28 cellular contexts compared by ENCODE assay signal in genomic region chr7:78367280-78367773, GRCh38.
"Had no signal": no experiment of that assay in that cellular context is flagged by ENCODE, and none has a peak within 500 bp of the region (broad histone marks: within the 10 kb centered on the region; RNA-seq: fewer than 3 reads in every experiment).

No MANE protein-coding gene starts in this region.

- H3K9me3 ChIP-seq: ovary, psoas muscle, suprapubic skin, testis, tibial artery, transverse colon, upper lobe of right lung, uterus had no signal

- H2AFZ ChIP-seq: neural progenitor cell, parathyroid adenoma had no signal

- H3K4me3 ChIP-seq: neural progenitor cell, ovary, psoas muscle, skin epidermis, smooth muscle cell, spleen, suprapubic skin, testis, tibial artery, transverse colon, upper lobe of right lung, uterus had no signal

- DNase-seq: natural killer cell; occipital lobe; ovary; posterior cingulate gyrus; psoas muscle; right cardiac atrium; spleen; stimulated activated CD4-positive, alpha-beta T cell treated with anti-CD3 and anti-CD28 coated beads, Interleukin-12 subunit alpha, Interleukin-12 subunit beta, amount 100 ng/mL, for 4 hours; stimulated activated CD4-positive, alpha-beta T cell treated with anti-CD3 and anti-CD28 coated beads, Interleukin-1b, Interleukin-23, amount 100 ng/mL, for 48 hours; stimulated activated CD4-positive, alpha-beta T cell treated with anti-CD3 and anti-CD28 coated beads, Interleukin-4, amount 100 ng/mL, for 1 hour; stimulated activated CD4-positive, alpha-beta T cell treated with anti-CD3 and anti-CD28 coated beads, Interleukin-4, amount 100 ng/mL, for 4 hours; stimulated activated CD8-positive, alpha-beta memory T cell treated with anti-CD3 and anti-CD28 coated beads, Interleukin-4, amount 100 ng/mL, for 48 hours; stimulated activated naive CD4-positive, alpha-beta T cell; stimulated activated naive CD8-positive, alpha-beta T cell treated with anti-CD3 and anti-CD28 coated beads, Interleukin-15, amount 100 ng/mL, for 72 hours; stimulated activated naive CD8-positive, alpha-beta T cell treated with anti-CD3 and anti-CD28 coated beads, Interleukin-15, Interleukin-2, amounts not matched to agents 100 U/mL and 50 U/mL, for 24 hours; substantia nigra; testis; tibial artery; transverse colon; upper lobe of right lung; uterus had no signal

- H3K4me1 ChIP-seq: neural progenitor cell, parathyroid adenoma, psoas muscle, spleen, suprapubic skin, testis, tibial artery, transverse colon, upper lobe of right lung, uterus had no signal

- H3K79me2 ChIP-seq: parathyroid adenoma had no signal

- H3K9ac ChIP-seq: neural progenitor cell, parathyroid adenoma had no signal

- H3K4me2 ChIP-seq: neural progenitor cell, smooth muscle cell had no signal

- H3K36me3 ChIP-seq: neural progenitor cell, ovary, spleen, suprapubic skin, tibial artery, transverse colon, upper lobe of right lung, uterus had no signal

- H3K27ac ChIP-seq: neural progenitor cell, ovary, parathyroid adenoma, psoas muscle, skin epidermis, spleen, suprapubic skin, testis, tibial artery, transverse colon, upper lobe of right lung, uterus had no signal

- H3K27me3 ChIP-seq: neural progenitor cell, ovary, spleen, suprapubic skin, testis, tibial artery, transverse colon, upper lobe of right lung, uterus had no signal

- ATAC-seq: natural killer cell; psoas muscle; right cardiac atrium; sciatic nerve; stimulated activated memory B cell treated with anti-CD40 and anti-IgM and Interleukin-4, amounts not matched to agents 10 μg/mL and 1 μg/mL and 100 μg/mL, for 72 hours; stimulated activated naive CD8-positive, alpha-beta T cell treated with anti-CD3 and anti-CD28 coated beads, Interleukin-15, amount 100 ng/mL, for 72 hours; stimulated activated naive CD8-positive, alpha-beta T cell treated with anti-CD3 and anti-CD28 coated beads, Interleukin-15, Interleukin-2, amounts not matched to agents 100 U/mL and 50 U/mL, for 24 hours; upper lobe of right lung had no signal
